Comparison of ENCODE assay signal across 8 cellular contexts in genomic region chr6:85404497-85405174, GRCh38. TPM values are rescaled to one million over a fixed set of nuclear protein-coding genes. Genes with fewer than 3 reads are reported as not detected.
DNase-seq lines count a peak whose midpoint lies in the region; ATAC-seq and TF ChIP-seq lines count a peak whose summit lies in the region.

No MANE protein-coding gene starts in this region.

- H3K4me1 ChIP-seq in ovary (ENCODE audit: insufficient read depth), result no peaks in the 10 kb centered on the region

- no peaks in the 10 kb centered on the region for H3K27me3 ChIP-seq in ovary

- 50 to 66% (median 52%) methylated on average over 12 of the region's 12 CpGs for WGBS in ovary, 3 donors

- peak; percentile 31 for ATAC-seq in GM18505 (IDR thresholded peaks at IDR 0.05; ENCODE audit: unreplicated experiment)
- no peak for ATAC-seq in GM18502 (IDR thresholded peaks at IDR 0.05; ENCODE audit: poor library complexity, unreplicated experiment)

- H3K27ac ChIP-seq in ovary, result no peak overlapping the region

- TF ChIP-seq CTCF in choroid plexus epithelial cell (conservative IDR thresholded peaks at IDR 0.05; ENCODE audit: low read depth, low read length) (peak; percentile 14), ovary (IDR thresholded peaks at IDR 0.05) (no peak)

- TF ChIP-seq POLR2A in GM18505 (IDR thresholded peaks at IDR 0.05; ENCODE audit: borderline replicate concordance, extremely low read depth, insufficient read depth, insufficient read length) (no peak), ovary (IDR thresholded peaks at IDR 0.05) (no peak)

- H3K9me3 ChIP-seq in ovary, result no peaks in the 10 kb centered on the region

- DNase-seq in HT1080 (ENCODE audit: low read depth) (peak; percentile 98), choroid plexus epithelial cell (ENCODE audit: low read depth) (peak; percentile 87), ovary (peak in 3 of 5 donors; percentile 29 to 47 (median 30)), NCI-H146 treated with DMSO at 0.1 percent for 48 hours (lab: John Stamatoyannopoulos, UW; ENCODE audit: unreplicated experiment) (no peak), germinal center (ENCODE audit: low spot score) (no peak)
- DNase-seq in activated CD4-positive, CD25-positive, alpha-beta regulatory T cell treated with anti-CD3 and anti-CD28 coated beads, Interleukin-2, amount 50 U/mL, for 72 hours, result no peak

- H3K36me3 ChIP-seq in ovary, result no peaks in the 10 kb centered on the region

- intact Hi-C loops in ovary (cut with DNase I), result loop anchor here in 1 of 4 donors (5.0 kb wide), 1 partner anchor 58 kb away; no protein-coding TSS in a partner anchor

- H3K4me3 ChIP-seq in choroid plexus epithelial cell (ENCODE audit: low read depth, low read length) (no peak overlapping the region), ovary (no peak overlapping the region)

- no peak for TF ChIP-seq EP300 in ovary (IDR thresholded peaks at IDR 0.05)

RNA-seq across cellular contexts. Expression of gene NT5E, which starts 45.2 kb away (rescaled TPM):
- 0.47 and 1.3 TPM in 2 replicates for total RNA-seq in HT1080 (2014; rRNA removed; shearing (Covaris generic))
- 0.26 and 0.29 TPM in 2 replicates for polyA plus RNA-seq in HT1080 (2015; cell fraction: cytosol; rRNA removed)
- polyA plus RNA-seq in HT1080 (2015; cell fraction: nucleus; rRNA removed), result 0.99 and 1.3 TPM in 2 replicates
- total RNA-seq in ovary, result 10 to 100 TPM; 32.5 to 67.2 (median 47.4) TPM
- 10 to 100 TPM; 29.3 to 68.7 TPM for polyA plus RNA-seq in ovary

Comparison
In these comparisons a context has a peak if more than half of its experiments do, and no peak if none do; other contexts are left out.
1. DNase-seq: peak in HT1080 (single experiment), choroid plexus epithelial cell (single experiment) and ovary (3 of 5); none in activated CD4-positive, CD25-positive, alpha-beta regulatory T cell treated with anti-CD3 and anti-CD28 coated beads, Interleukin-2, amount 50 U/mL, for 72 hours (single experiment), NCI-H146 treated with DMSO at 0.1 percent for 48 hours (single experiment) and germinal center (single experiment).
2. RNA of gene NT5E, which starts 45.2 kb away (total RNA-seq): 32.5 to 67.2 TPM in ovary; 0.47 to 1.3 TPM in HT1080; every median in the first group is over 10 times any median in the second.